In genomic region chr11:124920870-124921609, GRCh38 we compare ENCODE assay signal across 9 cellular contexts. TPM values are rescaled to one million over a fixed set of nuclear protein-coding genes. Genes with fewer than 3 reads are reported as not detected.
A peak's percentile ranks its signal among the peaks of the same experiment; 100 is the strongest.
DNase-seq lines count a peak whose midpoint lies in the region; ATAC-seq, FAIRE-seq and TF ChIP-seq lines count a peak whose summit lies in the region.
"Had no signal": no experiment of that assay in that cellular context is flagged by ENCODE, and none has a peak within 500 bp of the region (broad histone marks: within the 10 kb centered on the region; RNA-seq: fewer than 3 reads in every experiment).

No MANE protein-coding gene starts in this region.

- no peak for FAIRE-seq in GM12892 (lab: Jason Lieb, UNC)

- intact Hi-C loops in Right ventricle myocardium inferior (cut with DNase I) (loop anchor here (1.0 kb wide), 2 partner anchors 24 to 45 kb away; partner anchors contain the start of gene ROBO4), posterior vena cava (cut with DNase I) (loop anchor here in 1 of 2 donors (1.0 to 2.0 kb wide), 2 partner anchors 44 to 76 kb away; no protein-coding TSS in a partner anchor), thyroid gland (cut with DNase I) (no loop called here)

- H3K27ac ChIP-seq in thyroid gland: peak overlapping the region in 2 of 3 donors; percentile 13 to 55

- H3K27me3 ChIP-seq in thyroid gland: no peaks in the 10 kb centered on the region

- ATAC-seq in GM21381 (IDR thresholded peaks at IDR 0.05; ENCODE audit: unreplicated experiment) (peak; percentile 69), Right ventricle myocardium inferior (peak; percentile 64), HG03097 (IDR thresholded peaks at IDR 0.05; ENCODE audit: low FRiP score, unreplicated experiment) (no peak)

- DNase-seq in NCI-H69 (lab: John Stamatoyannopoulos, UW) (peak; percentile 46), Right ventricle myocardium inferior (ENCODE audit: missing footprints) (peak; percentile 82), posterior vena cava (ENCODE audit: low spot score) (peak; percentile 91), thyroid gland (peak; percentile 72 to 77), GM12892 (ENCODE audit: insufficient read length) (no peak)
- peak; percentile 74 for DNase-seq in activated naive CD4-positive, alpha-beta T cell treated with Interleukin-2 at 50 U/mL for 16 hours

- H3K4me1 ChIP-seq in thyroid gland: peaks cover 0 to 5% of the 10 kb centered on the region in 2 donors

- no peaks in the 10 kb centered on the region for H3K9me3 ChIP-seq in thyroid gland

- no peak for TF ChIP-seq CTCF in thyroid gland (IDR thresholded peaks at IDR 0.05)

- H3K36me3 ChIP-seq in thyroid gland: no peaks in the 10 kb centered on the region

- WGBS in thyroid gland, 2 donors: 7 to 17% methylated on average over 45 to 67 of the region's 82 CpGs

- H3K4me3 ChIP-seq in thyroid gland (replicated peaks in 1 of 3): peak overlapping the region; percentile 9 to 27 (median 23)

- peak in 1 of 2 donors; percentile 21 for TF ChIP-seq POLR2A in thyroid gland (IDR thresholded peaks at IDR 0.05)
- TF ChIP-seq POLR2A in GM12892 (IDR thresholded peaks at IDR 0.05; ENCODE audit: low read depth, low read length): no peak

RNA-seq across cellular contexts. Expression of gene HEPN1, which starts 2.0 kb away (rescaled TPM):
- total RNA-seq in Right ventricle myocardium inferior: not detected
- under 1 TPM in 1 of 2 donors, not detected in 1; 0.28 TPM for total RNA-seq in posterior vena cava
- not detected for total RNA-seq in thyroid gland
- polyA plus RNA-seq in GM12892 (2012; ENCODE audit: missing spikeins): not detected
- total RNA-seq: T-helper 2 cell treated with Interferon-gamma antibody and Interleukin-4, amounts not matched to agents 100 ng/mL and 5 ng/mL, for 36 hours had no signal

RNA-seq across cellular contexts. Expression of gene HEPACAM, which starts 14.8 kb away (rescaled TPM):
- total RNA-seq in Right ventricle myocardium inferior (0.41 TPM), posterior vena cava (under 1 TPM; 0.28 to 0.48 TPM), thyroid gland (1 to 10 TPM in 1 of 4 donors, under 1 TPM in 2, not detected in 1; 0.27 to 1.1 (median 0.45) TPM)
- polyA plus RNA-seq in GM12892 (2012; ENCODE audit: missing spikeins): not detected
- total RNA-seq: T-helper 2 cell treated with Interferon-gamma antibody and Interleukin-4, amounts not matched to agents 100 ng/mL and 5 ng/mL, for 36 hours had no signal

RNA-seq across cellular contexts. Expression of gene ROBO4, which starts 23.4 kb away (rescaled TPM):
- total RNA-seq in Right ventricle myocardium inferior (27.6 TPM), posterior vena cava (10 to 100 TPM; 19.8 to 23.4 TPM), thyroid gland (10 to 100 TPM; 12.3 to 47.6 (median 32.6) TPM)
- not detected for polyA plus RNA-seq in GM12892 (2012; ENCODE audit: missing spikeins)

RNA-seq across cellular contexts. Expression of gene CCDC15, which starts 33.0 kb away (rescaled TPM):
- 0.38 TPM for total RNA-seq in Right ventricle myocardium inferior
- total RNA-seq in posterior vena cava: 1 to 10 TPM; 1.1 to 1.6 TPM
- 1 to 10 TPM in 2 of 4 donors, under 1 TPM in 2; 0.33 to 2.8 (median 1.1) TPM for total RNA-seq in thyroid gland
- 3.1 TPM for polyA plus RNA-seq in GM12892 (2012; ENCODE audit: missing spikeins)

RNA-seq across cellular contexts. Expression of gene ROBO3, which starts 55.8 kb away (rescaled TPM):
- 4.6 TPM for total RNA-seq in Right ventricle myocardium inferior
- total RNA-seq in posterior vena cava: 10 to 100 TPM; 16.0 to 20.0 TPM
- 10 to 100 TPM in 2 of 4 donors, 1 to 10 TPM in 2; 6.7 to 19.8 (median 10.1) TPM for total RNA-seq in thyroid gland
- polyA plus RNA-seq in GM12892 (2012; ENCODE audit: missing spikeins): 1.0 TPM
